1 cellular context compared by ENCODE assay signal in genomic region chr9:129990269-129991005, GRCh38.
TF ChIP-seq lines count a peak whose summit lies in the region.

No MANE protein-coding gene starts in this region.

TF ChIP-seq in SK-N-SH, 30 proteins besides CTCF, POLR2A, EP300 and RAD21 (continued from another document):
- TF ChIP-seq, protein P1, sequence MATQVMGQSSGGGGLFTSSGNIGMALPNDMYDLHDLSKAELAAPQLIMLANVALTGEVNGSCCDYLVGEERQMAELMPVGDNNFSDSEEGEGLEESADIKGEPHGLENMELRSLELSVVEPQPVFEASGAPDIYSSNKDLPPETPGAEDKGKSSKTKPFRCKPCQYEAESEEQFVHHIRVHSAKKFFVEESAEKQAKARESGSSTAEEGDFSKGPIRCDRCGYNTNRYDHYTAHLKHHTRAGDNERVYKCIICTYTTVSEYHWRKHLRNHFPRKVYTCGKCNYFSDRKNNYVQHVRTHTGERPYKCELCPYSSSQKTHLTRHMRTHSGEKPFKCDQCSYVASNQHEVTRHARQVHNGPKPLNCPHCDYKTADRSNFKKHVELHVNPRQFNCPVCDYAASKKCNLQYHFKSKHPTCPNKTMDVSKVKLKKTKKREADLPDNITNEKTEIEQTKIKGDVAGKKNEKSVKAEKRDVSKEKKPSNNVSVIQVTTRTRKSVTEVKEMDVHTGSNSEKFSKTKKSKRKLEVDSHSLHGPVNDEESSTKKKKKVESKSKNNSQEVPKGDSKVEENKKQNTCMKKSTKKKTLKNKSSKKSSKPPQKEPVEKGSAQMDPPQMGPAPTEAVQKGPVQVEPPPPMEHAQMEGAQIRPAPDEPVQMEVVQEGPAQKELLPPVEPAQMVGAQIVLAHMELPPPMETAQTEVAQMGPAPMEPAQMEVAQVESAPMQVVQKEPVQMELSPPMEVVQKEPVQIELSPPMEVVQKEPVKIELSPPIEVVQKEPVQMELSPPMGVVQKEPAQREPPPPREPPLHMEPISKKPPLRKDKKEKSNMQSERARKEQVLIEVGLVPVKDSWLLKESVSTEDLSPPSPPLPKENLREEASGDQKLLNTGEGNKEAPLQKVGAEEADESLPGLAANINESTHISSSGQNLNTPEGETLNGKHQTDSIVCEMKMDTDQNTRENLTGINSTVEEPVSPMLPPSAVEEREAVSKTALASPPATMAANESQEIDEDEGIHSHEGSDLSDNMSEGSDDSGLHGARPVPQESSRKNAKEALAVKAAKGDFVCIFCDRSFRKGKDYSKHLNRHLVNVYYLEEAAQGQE (IDR thresholded peaks at IDR 0.05; ENCODE audit: low read depth, low read length) = no peak
- TF ChIP-seq TCF12 (IDR thresholded peaks at IDR 0.05) (no peak), NRF1 (IDR thresholded peaks at IDR 0.05; ENCODE audit: low read depth, low read length) (no peak), TAF1 (IDR thresholded peaks at IDR 0.05; ENCODE audit: borderline replicate concordance, low read depth, low read length) (no peak), RCOR1 (IDR thresholded peaks at IDR 0.05; ENCODE audit: low read length) (no peak), FOSL2 (IDR thresholded peaks at IDR 0.05; ENCODE audit: borderline replicate concordance, low read depth) (no peak)
- TF ChIP-seq, protein P2, sequence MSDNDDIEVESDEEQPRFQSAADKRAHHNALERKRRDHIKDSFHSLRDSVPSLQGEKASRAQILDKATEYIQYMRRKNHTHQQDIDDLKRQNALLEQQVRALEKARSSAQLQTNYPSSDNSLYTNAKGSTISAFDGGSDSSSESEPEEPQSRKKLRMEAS (IDR thresholded peaks at IDR 0.05; ENCODE audit: low read depth) = no peak
